In genomic region chr6:148137652-148138051, GRCh38 we compare ENCODE assay signal across 7 cellular contexts.
"Had no signal": no experiment of that assay in that cellular context is flagged by ENCODE, and none has a peak within 500 bp of the region (broad histone marks: within the 10 kb centered on the region; RNA-seq: fewer than 3 reads in every experiment).

No MANE protein-coding gene starts in this region.

- H3K4me3 ChIP-seq: GM23338, HAP-1 had no signal

- H2AFZ ChIP-seq: GM23338 had no signal

- H3K9ac ChIP-seq: KMS-11 had no signal

- FAIRE-seq: HTR-8/SVneo had no signal

- DNase-seq: H7, KBM-7 had no signal

- H3K9me3 ChIP-seq: HAP-1 had no signal

- H3K36me3 ChIP-seq: HAP-1 had no signal

- H3K27ac ChIP-seq: KMS-11 had no signal

- H3K4me2 ChIP-seq: GM23338, KMS-11 had no signal

- ATAC-seq: GM23338, HCT116 had no signal
